8 cellular contexts compared by ENCODE assay signal in the genomic region with DNA sequence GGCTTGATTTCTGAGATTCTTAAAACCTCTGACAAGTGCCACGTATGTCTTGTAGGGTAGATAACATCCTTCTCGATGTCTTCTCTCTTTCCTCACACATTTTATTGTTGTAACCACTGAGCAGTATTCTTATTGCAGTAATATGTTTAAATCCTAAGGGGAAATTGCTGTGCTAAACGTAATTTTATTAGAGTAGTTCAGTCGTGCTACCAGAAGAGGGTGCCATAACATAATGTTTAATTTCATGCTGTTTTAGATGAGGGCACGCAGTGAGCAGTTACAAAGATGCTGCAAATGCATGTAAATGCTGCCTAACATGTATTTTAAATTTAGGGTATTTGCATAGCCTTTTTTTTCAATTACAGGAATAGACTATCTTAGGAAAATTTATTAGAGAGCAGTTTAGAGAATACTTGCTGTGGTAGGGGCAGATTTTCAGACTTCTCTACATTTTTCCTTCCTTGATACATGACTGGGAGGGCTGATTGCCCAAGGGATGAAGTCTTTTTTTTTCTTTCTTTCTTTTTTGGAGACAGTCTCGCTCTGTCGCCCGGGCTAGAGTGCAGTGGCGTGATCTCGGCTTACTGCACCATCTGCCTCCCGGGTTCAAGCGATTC. TPM values are rescaled to one million over a fixed set of nuclear protein-coding genes. Genes with fewer than 3 reads are reported as not detected.
DNase-seq lines count a peak whose midpoint lies in the region; ATAC-seq, FAIRE-seq and TF ChIP-seq lines count a peak whose summit lies in the region.

No MANE protein-coding gene starts in this region.

- H3K4me3 ChIP-seq in body of pancreas (no peak overlapping the region), thoracic aorta (no peak overlapping the region)

- H3K36me3 ChIP-seq in body of pancreas (replicated peaks in 1 of 2; ENCODE audit: insufficient read depth in 1 of 2, low read depth in 2 of 2) (peaks cover 0 to 13% of the 10 kb centered on the region in 2 donors), thoracic aorta (peaks cover 15% of the 10 kb centered on the region)

- 60 to 64% methylated on average over 12 of the region's 12 CpGs for WGBS in body of pancreas, 2 donors

- H3K4me1 ChIP-seq in body of pancreas, result no peaks in the 10 kb centered on the region
- H3K4me1 ChIP-seq in thoracic aorta (ENCODE audit: control insufficient read depth in 1 of 2, low read depth in 2 of 2), result no peaks in the 10 kb centered on the region

- ATAC-seq in GM21717 (IDR thresholded peaks at IDR 0.05; ENCODE audit: unreplicated experiment), result peak; percentile 66
- peak; percentile 47 for ATAC-seq in body of pancreas
- ATAC-seq in thoracic aorta (ENCODE audit: insufficient number of reproducible peaks, low FRiP score, low read depth), result no peak
- no peak for ATAC-seq in GM21447 (IDR thresholded peaks at IDR 0.05; ENCODE audit: unreplicated experiment)
- ATAC-seq in HG02852 (IDR thresholded peaks at IDR 0.05; ENCODE audit: unreplicated experiment), result no peak

- DNase-seq in D721Med (ENCODE audit: insufficient read length, low spot score) (no peak), NCI-H345 (lab: John Stamatoyannopoulos, UW) (peak; percentile 15), body of pancreas (peak in 1 of 4 donors; percentile 16), iris pigment epithelial cell (ENCODE audit: low read depth) (peak; percentile 48), thoracic aorta (ENCODE audit: low spot score) (no peak)

- H3K9me3 ChIP-seq in body of pancreas, result no peaks in the 10 kb centered on the region
- no peaks in the 10 kb centered on the region for H3K9me3 ChIP-seq in thoracic aorta

- H3K27me3 ChIP-seq in body of pancreas (no peaks in the 10 kb centered on the region), thoracic aorta (replicated peaks; ENCODE audit: insufficient read depth) (no peaks in the 10 kb centered on the region)

- FAIRE-seq in D721Med (lab: Jason Lieb, UNC), result no peak

- no peak overlapping the region for H3K27ac ChIP-seq in body of pancreas
- H3K27ac ChIP-seq in thoracic aorta, result no peak overlapping the region

- intact Hi-C loops in body of pancreas (cut with DNase I), result no loop called here

- TF ChIP-seq CTCF in D721Med (IDR thresholded peaks at IDR 0.05; ENCODE audit: insufficient read depth, missing control alignments) (peak; percentile 70), body of pancreas (IDR thresholded peaks at IDR 0.05) (peak in 6 of 7 experiments; percentile 52 to 74 (median 67)), thoracic aorta (IDR thresholded peaks at IDR 0.05) (peak; percentile 56)

- TF ChIP-seq POLR2A in body of pancreas (IDR thresholded peaks at IDR 0.05), result no peak

RNA-seq across cellular contexts. Expression of a gene that starts 51.7 kb away (rescaled TPM):
- total RNA-seq in body of pancreas (1 to 10 TPM; 3.6 to 4.9 TPM), thoracic aorta (10 to 100 TPM in 1 of 2 donors, 1 to 10 TPM in 1; 7.4 to 10.1 TPM)

Comparison
In these comparisons a context has a peak if more than half of its experiments do, and no peak if none do; other contexts are left out.
1. DNase-seq: peak in NCI-H345 (single experiment) and iris pigment epithelial cell (single experiment); none in D721Med (single experiment) and thoracic aorta (single experiment).
2. ATAC-seq: peak in GM21717 (single experiment) and body of pancreas (single experiment); none in thoracic aorta (single experiment), GM21447 (single experiment) and HG02852 (single experiment).
3. Peak in every context shown above with its lines, with median percentiles within 50 percentile points of each other: CTCF ChIP-seq.